Comparison of ENCODE assay signal across 1 cellular context in genomic region chr5:56281489-56282163, GRCh38.
A peak's percentile ranks its signal among the peaks of the same experiment; 100 is the strongest.
TF ChIP-seq lines count a peak whose summit lies in the region.

No MANE protein-coding gene starts in this region.

TF ChIP-seq in K562, 482 proteins besides CTCF, POLR2A, EP300 and RAD21 (continued from another document):
- TF ChIP-seq ATF6 (CRISPR knock-in tag; IDR thresholded peaks at IDR 0.05) (no peak), CC2D1A (IDR thresholded peaks at IDR 0.05) (peak; percentile 20; the same call in 1 of the 2 replicates), CBX2 (IDR thresholded peaks at IDR 0.05; ENCODE audit: insufficient read depth, low read length, poor library complexity, severe bottlenecking) (no peak), ZSCAN29 (IDR thresholded peaks at IDR 0.05) (no peak), CREM (IDR thresholded peaks at IDR 0.05; ENCODE audit: low read depth) (no peak), TOE1 (IDR thresholded peaks at IDR 0.05; ENCODE audit: borderline replicate concordance) (no peak), TOE1 (CRISPR knock-in tag; IDR thresholded peaks at IDR 0.05; ENCODE audit: borderline replicate concordance, low read depth) (no peak), CREB3 (tag; conservative IDR thresholded peaks at IDR 0.05; ENCODE audit: low read depth) (no peak), MAFG (tag; conservative IDR thresholded peaks at IDR 0.05) (no peak), KDM1A (IDR thresholded peaks at IDR 0.05) (no peak), RNF219 (CRISPR knock-in tag; IDR thresholded peaks at IDR 0.05) (no peak), TGIF2 (CRISPR knock-in tag; IDR thresholded peaks at IDR 0.05) (no peak), C11orf30 (IDR thresholded peaks at IDR 0.05; ENCODE audit: low read depth) (no peak), TFE3 (CRISPR knock-in tag; IDR thresholded peaks at IDR 0.05) (no peak), CBFA2T2 (conservative IDR thresholded peaks at IDR 0.05) (no peak), NFE2 (IDR thresholded peaks at IDR 0.05; ENCODE audit: low read depth) (no peak), MTA2 (IDR thresholded peaks at IDR 0.05; ENCODE audit: low read depth) (no peak), RBM34 (IDR thresholded peaks at IDR 0.05; ENCODE audit: borderline replicate concordance, insufficient read depth, low read length) (no peak), ZBTB33 (CRISPR knock-in tag; IDR thresholded peaks at IDR 0.05) (peak; percentile 84), TAL1 (IDR thresholded peaks at IDR 0.05) (no peak), RBM39 (optimal IDR thresholded peaks at IDR 0.05; ENCODE audit: low read depth, low read length) (no peak), FOXJ2 (tag; IDR thresholded peaks at IDR 0.05) (no peak), ZNF589 (CRISPR knock-in tag; IDR thresholded peaks at IDR 0.05; ENCODE audit: low read depth) (no peak), BRCA1 (IDR thresholded peaks at IDR 0.05) (no peak), BRCA1 (CRISPR knock-in tag; IDR thresholded peaks at IDR 0.05) (no peak), ZNF766 (CRISPR knock-in tag; conservative IDR thresholded peaks at IDR 0.05) (0 out of 2 replicates have a peak, but pooled peaks have one; percentile 19), POLR2G (IDR thresholded peaks at IDR 0.05; ENCODE audit: low read depth, low read length) (no peak), SMARCA5 (IDR thresholded peaks at IDR 0.05) (no peak)
